Comparison of ENCODE assay signal across 8 cellular contexts in genomic region chr1:115138973-115139372, GRCh38. TPM values are rescaled to one million over a fixed set of nuclear protein-coding genes. Genes with fewer than 3 reads are reported as not detected.
A peak's percentile ranks its signal among the peaks of the same experiment; 100 is the strongest.
DNase-seq lines count a peak whose midpoint lies in the region; ATAC-seq and TF ChIP-seq lines count a peak whose summit lies in the region.

No MANE protein-coding gene starts in this region.

- peak; percentile 82 for DNase-seq in AG09309 (ENCODE audit: low read depth)
- peak; percentile 59 for DNase-seq in NCI-H446 treated with DMSO at 0.1 percent for 48 hours (lab: John Stamatoyannopoulos, UW)
- peak; percentile 31 for DNase-seq in activated CD4-positive, alpha-beta T cell treated with anti-CD3 and anti-CD28 coated beads for 1 hour
- peak; percentile 33 for DNase-seq in cerebellum (ENCODE audit: low spot score)
- peak; percentile 81 to 86 for DNase-seq in left colon
- peak; percentile 57 for DNase-seq in stimulated activated CD4-positive, alpha-beta T cell treated with anti-CD3 and anti-CD28 coated beads, Interleukin-4, amount 100 ng/mL, for 1 hour

- ATAC-seq in GM19023 (IDR thresholded peaks at IDR 0.05; ENCODE audit: unreplicated experiment) (peak; percentile 87), HG03342 (IDR thresholded peaks at IDR 0.05; ENCODE audit: unreplicated experiment) (peak; percentile 94), left colon (peak; percentile 99)

- intact Hi-C loops in left colon (cut with DNase I, micrococcal nuclease): loop anchor here in 1 of 2 donors (2.0 to 5.0 kb wide), 2 partner anchors 330 to 458 kb away; no protein-coding TSS in a partner anchor

- H3K4me3 ChIP-seq in AG09309 (ENCODE audit: control insufficient read depth, low read depth, low read length): no peak overlapping the region

- TF ChIP-seq CTCF in AG09309 (IDR thresholded peaks at IDR 0.05; ENCODE audit: control insufficient read depth, insufficient read depth, low read depth, low read length, missing control alignments): peak; percentile 93

RNA-seq across cellular contexts. Expression of gene TSPAN2, which starts 49.7 kb away (rescaled TPM):
- total RNA-seq in cerebellum (11.1 TPM), left colon (10 to 100 TPM in 1 of 2 donors, 1 to 10 TPM in 1; 3.3 to 12.1 TPM)

Comparison
In these comparisons a context has a peak if more than half of its experiments do, and no peak if none do; other contexts are left out.
1. DNase-seq: peak in every context shown above with its lines; median percentile 84 in left colon; 82 in AG09309; 59 in NCI-H446 treated with DMSO at 0.1 percent for 48 hours; 57 in stimulated activated CD4-positive, alpha-beta T cell treated with anti-CD3 and anti-CD28 coated beads, Interleukin-4, amount 100 ng/mL, for 1 hour; 33 in cerebellum; 31 in activated CD4-positive, alpha-beta T cell treated with anti-CD3 and anti-CD28 coated beads for 1 hour.